Comparison of ENCODE assay signal across 9 cellular contexts in genomic region chr22:20548806-20549205, GRCh38. TPM values are rescaled to one million over a fixed set of nuclear protein-coding genes. Genes with fewer than 3 reads are reported as not detected.
DNase-seq lines count a peak whose midpoint lies in the region; ATAC-seq and TF ChIP-seq lines count a peak whose summit lies in the region.
"Had no signal": no experiment of that assay in that cellular context is flagged by ENCODE, and none has a peak within 500 bp of the region (broad histone marks: within the 10 kb centered on the region; RNA-seq: fewer than 3 reads in every experiment).

No MANE protein-coding gene starts in this region.

- no peak for ATAC-seq in central memory CD8-positive, alpha-beta T cell (replicated peaks; ENCODE audit: extremely low read depth, poor library complexity, severe bottlenecking)

- H3K27ac ChIP-seq in BLaER1 treated with 17β-estradiol and CSF1 and Interleukin-3, amounts not matched to agents 10 nM and 100 nM = peak overlapping the region in 1 of 11 experiments; percentile 61; a peak in 1 of 22 replicates
- no peak overlapping the region for H3K27ac ChIP-seq in trophoblast cell (ENCODE audit: low read depth, low read length)
- H3K27ac ChIP-seq in tibial nerve = peak overlapping the region in 2 of 4 donors; percentile 93 to 97
- no peak overlapping the region for H3K27ac ChIP-seq in prostate gland

- H2BK5ac ChIP-seq in trophoblast cell (ENCODE audit: low read depth, low read length, poor library complexity) = no peak overlapping the region

- H3K4me1 Mint-ChIP-seq in HFFc6 (ENCODE audit: low read depth) = peaks cover 69% of the 10 kb centered on the region
- H3K4me1 Mint-ChIP-seq in central memory CD8-positive, alpha-beta T cell = peaks cover 65% of the 10 kb centered on the region

- intact Hi-C loops in prostate gland (cut with DNase I) = no loop called here

- peaks cover 32% of the 10 kb centered on the region for H3K36me3 Mint-ChIP-seq in HFFc6 (ENCODE audit: low read depth)
- peaks cover 26% of the 10 kb centered on the region for H3K36me3 Mint-ChIP-seq in central memory CD8-positive, alpha-beta T cell (ENCODE audit: insufficient read depth)

- no peak for TF ChIP-seq POLR2A in tibial nerve (IDR thresholded peaks at IDR 0.05)
- TF ChIP-seq POLR2A in prostate gland (IDR thresholded peaks at IDR 0.05) = no peak

- peak overlapping the region; percentile 39 for H3K18ac ChIP-seq in trophoblast cell (ENCODE audit: low read length)

- no peak overlapping the region for H4K91ac ChIP-seq in trophoblast cell (ENCODE audit: low read depth, low read length)

- H4K8ac ChIP-seq in trophoblast cell (ENCODE audit: low read depth, low read length) = no peak overlapping the region

- H3K27me3 ChIP-seq in BLaER1 treated with 17β-estradiol and CSF1 and Interleukin-3, amounts not matched to agents 10 nM and 100 nM = no peaks in the 10 kb centered on the region
- H3K27me3 ChIP-seq in trophoblast cell (ENCODE audit: insufficient read depth, low read length) = no peaks in the 10 kb centered on the region
- H3K27me3 ChIP-seq in tibial nerve = no peaks in the 10 kb centered on the region
- no peaks in the 10 kb centered on the region for H3K27me3 ChIP-seq in prostate gland (replicated peaks; ENCODE audit: insufficient read depth)

- H3K9ac ChIP-seq in BLaER1 treated with 17β-estradiol and CSF1 and Interleukin-3, amounts not matched to agents 10 nM and 100 nM = peak overlapping the region in 3 of 11 experiments; percentile 21 to 45 (median 40); a peak in 5 of 22 replicates
- H3K9ac ChIP-seq in trophoblast cell (ENCODE audit: low read length) = no peak overlapping the region

- H3K79me2 ChIP-seq in trophoblast cell (ENCODE audit: control insufficient read depth, insufficient read depth, low read length, poor library complexity) = peaks cover 14% of the 10 kb centered on the region

- H2BK120ac ChIP-seq in trophoblast cell (ENCODE audit: insufficient read depth, low read length, poor library complexity) = no peak overlapping the region

- peaks cover 1% of the 10 kb centered on the region for H3K27me3 Mint-ChIP-seq in HFFc6 (ENCODE audit: insufficient read depth)
- no peaks in the 10 kb centered on the region for H3K27me3 Mint-ChIP-seq in central memory CD8-positive, alpha-beta T cell

- TF ChIP-seq CTCF in HFFc6 (IDR thresholded peaks at IDR 0.05) = no peak
- no peak for TF ChIP-seq CTCF in tibial nerve (IDR thresholded peaks at IDR 0.05)
- TF ChIP-seq CTCF in prostate gland (IDR thresholded peaks at IDR 0.05) = no peak

- DNase-seq in HFFc6 = no peak
- no peak for DNase-seq in central memory CD8-positive, alpha-beta T cell (ENCODE audit: low spot score in 2 of 2)
- no peak for DNase-seq in trophoblast cell
- DNase-seq in tibial nerve (ENCODE audit: low spot score in 2 of 2) = no peak
- no peak for DNase-seq in HCEC 1CT
- no peak for DNase-seq in DMS79 (lab: John Stamatoyannopoulos, UW)
- DNase-seq in prostate gland (ENCODE audit: low spot score) = no peak
- DNase-seq: cerebellar nuclear complex had no signal

- H3K4me3 ChIP-seq in BLaER1 treated with 17β-estradiol and CSF1 and Interleukin-3, amounts not matched to agents 10 nM and 100 nM = no peak overlapping the region
- H3K4me3 ChIP-seq in trophoblast cell (ENCODE audit: low read depth, low read length) (no peak overlapping the region), tibial nerve (no peak overlapping the region), prostate gland (no peak overlapping the region)

- peaks cover 71 to 89% (median 79%) of the 10 kb centered on the region in 10 experiments for H3K4me1 ChIP-seq in BLaER1 treated with 17β-estradiol and CSF1 and Interleukin-3, amounts not matched to agents 10 nM and 100 nM
- H3K4me1 ChIP-seq in trophoblast cell (ENCODE audit: control insufficient read depth in 1 of 2, insufficient read depth in 2 of 2, low read length in 2 of 2) (peaks cover 28 to 39% of the 10 kb centered on the region in 2 experiments), tibial nerve (peaks cover 0 to 83% (median 61%) of the 10 kb centered on the region in 4 donors), prostate gland (replicated peaks) (peaks cover 6% of the 10 kb centered on the region)

- H3K4me2 ChIP-seq in BLaER1 treated with 17β-estradiol and CSF1 and Interleukin-3, amounts not matched to agents 10 nM and 100 nM = peak overlapping the region; percentile 57 to 86 (median 79)
- no peak overlapping the region for H3K4me2 ChIP-seq in trophoblast cell (ENCODE audit: low read length)

- H3K4ac ChIP-seq in trophoblast cell (ENCODE audit: low read depth, low read length) = peak overlapping the region; percentile 55

- H3K4me3 Mint-ChIP-seq in HFFc6 = peak overlapping the region; percentile 11; the same call in 1 of the 2 replicates
- peak overlapping the region; percentile 73 for H3K4me3 Mint-ChIP-seq in central memory CD8-positive, alpha-beta T cell

- peak overlapping the region; percentile 95 for H3K27ac Mint-ChIP-seq in HFFc6
- H3K27ac Mint-ChIP-seq in central memory CD8-positive, alpha-beta T cell (ENCODE audit: low read depth) = peak overlapping the region; percentile 98

- H3K9me3 Mint-ChIP-seq in HFFc6 = no peaks in the 10 kb centered on the region
- no peaks in the 10 kb centered on the region for H3K9me3 Mint-ChIP-seq in central memory CD8-positive, alpha-beta T cell

- no peak overlapping the region for H2AK5ac ChIP-seq in trophoblast cell (ENCODE audit: low read length)

- H3K36me3 ChIP-seq in BLaER1 treated with 17β-estradiol and CSF1 and Interleukin-3, amounts not matched to agents 10 nM and 100 nM = peaks cover 50 to 79% (median 64%) of the 10 kb centered on the region in 11 experiments
- H3K36me3 ChIP-seq in trophoblast cell (ENCODE audit: control insufficient read depth in 1 of 2, insufficient read depth in 2 of 2, low read length in 2 of 2) = peaks cover 29 to 33% of the 10 kb centered on the region in 2 experiments
- H3K36me3 ChIP-seq in tibial nerve = peaks cover 0 to 18% (median 0%) of the 10 kb centered on the region in 3 donors
- H3K36me3 ChIP-seq in prostate gland = no peaks in the 10 kb centered on the region

- no CpG with 5 or more reads among the region's 4 CpGs for WGBS in trophoblast cell (ENCODE audit: extremely low coverage, insufficient coverage, insufficient read length)
- 87 to 92% methylated on average over 4 of the region's 4 CpGs for WGBS in tibial nerve, 2 donors
- 80% methylated on average over 4 of the region's 4 CpGs for WGBS in prostate gland

- no peak overlapping the region for H3K14ac ChIP-seq in trophoblast cell (ENCODE audit: low read length)

- H2BK12ac ChIP-seq in trophoblast cell (ENCODE audit: low read length) = no peak overlapping the region

- no peak overlapping the region for H4K12ac ChIP-seq in trophoblast cell (ENCODE audit: low read depth, low read length)

- H3K79me1 ChIP-seq in trophoblast cell (ENCODE audit: low read length) = peaks cover 5% of the 10 kb centered on the region

- no peak overlapping the region for H3K23ac ChIP-seq in trophoblast cell (ENCODE audit: low read length)

- H4K20me1 ChIP-seq in BLaER1 treated with 17β-estradiol and CSF1 and Interleukin-3, amounts not matched to agents 10 nM and 100 nM = peaks cover 94 to 100% (median 100%) of the 10 kb centered on the region in 11 experiments

- no peak overlapping the region for H2AFZ ChIP-seq in trophoblast cell (ENCODE audit: insufficient read depth, low read length, poor library complexity)

- H3K9me3 ChIP-seq in BLaER1 treated with 17β-estradiol and CSF1 and Interleukin-3, amounts not matched to agents 10 nM and 100 nM (replicated peaks in 1 of 11) = no peaks in the 10 kb centered on the region
- no peaks in the 10 kb centered on the region for H3K9me3 ChIP-seq in trophoblast cell (ENCODE audit: insufficient read depth, low read depth, low read length)
- no peaks in the 10 kb centered on the region for H3K9me3 ChIP-seq in tibial nerve
- no peaks in the 10 kb centered on the region for H3K9me3 ChIP-seq in prostate gland

- no peak for TF ChIP-seq EP300 in tibial nerve (IDR thresholded peaks at IDR 0.05)

RNA-seq across cellular contexts. Expression of gene MED15, which starts 41.4 kb away (rescaled TPM):
- total RNA-seq in HFFc6 (2021; fragmentation: NEBNext Ultra II Directional; extraction: Animal tissue kit (Norgen Biotek cat#: 25700)) = 100 to 1,000 TPM; 128 to 148 (median 136) TPM
- 85.5 and 85.6 TPM in 2 replicates for polyA plus RNA-seq in trophoblast cell (2013)
- total RNA-seq in tibial nerve (100 to 1,000 TPM in 2 of 4 donors, 10 to 100 TPM in 2; 49.2 to 147 (median 102) TPM), prostate gland (10 to 100 TPM; 43.2 to 87.1 TPM)

RNA-seq across cellular contexts. Expression of gene KLHL22, which starts 53.2 kb away (rescaled TPM):
- total RNA-seq in HFFc6 (2021; fragmentation: NEBNext Ultra II Directional; extraction: Animal tissue kit (Norgen Biotek cat#: 25700)) = 10 to 100 TPM; 19.2 to 25.5 (median 21.6) TPM
- polyA plus RNA-seq in trophoblast cell (2013) = 9.3 and 10.9 TPM in 2 replicates
- total RNA-seq in tibial nerve = 10 to 100 TPM; 31.6 to 50.4 (median 41.4) TPM
- 10 to 100 TPM; 45.1 to 51.3 TPM for total RNA-seq in prostate gland
